17 cellular contexts compared by ENCODE assay signal in the genomic region with DNA sequence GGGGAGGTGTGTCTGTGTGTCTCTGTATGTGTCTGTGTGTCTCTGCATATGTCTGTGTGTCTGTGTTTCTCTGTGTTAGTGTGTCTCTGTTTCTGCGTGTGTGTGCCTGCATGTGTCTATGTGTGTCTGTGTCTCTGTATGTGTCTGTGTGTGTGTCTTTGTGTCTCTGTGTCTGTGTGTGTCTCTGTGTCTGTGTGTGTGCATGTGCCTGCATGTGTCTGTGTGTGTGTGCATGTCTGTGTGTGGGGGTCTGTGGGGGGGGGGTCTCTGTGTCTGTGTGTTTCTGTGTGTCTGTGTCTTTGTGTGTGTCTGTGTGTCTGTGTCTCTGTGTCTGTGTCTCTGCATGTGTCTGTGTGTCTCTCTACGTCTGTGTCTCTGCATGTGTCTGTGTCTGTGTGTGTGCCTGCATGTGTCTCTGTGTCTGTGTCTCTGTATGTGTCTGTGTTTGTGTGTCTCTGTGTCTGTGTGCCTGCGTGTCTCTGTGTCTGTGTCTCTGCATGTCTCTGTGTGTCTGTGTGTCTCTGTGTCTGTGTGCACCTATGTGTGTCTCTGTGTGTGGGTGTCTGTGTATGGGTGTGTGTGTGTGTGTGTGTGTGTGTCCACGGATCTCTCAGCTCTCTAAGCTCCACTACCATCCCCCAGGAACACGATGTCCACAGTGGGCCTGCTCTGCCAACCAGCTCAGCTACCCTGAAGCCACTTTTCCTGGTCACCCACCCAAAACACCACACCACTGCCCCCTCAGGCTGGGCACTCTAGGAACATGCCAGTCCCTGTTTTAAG. TPM values are rescaled to one million over a fixed set of nuclear protein-coding genes. Genes with fewer than 3 reads are reported as not detected.
DNase-seq lines count a peak whose midpoint lies in the region; ATAC-seq and TF ChIP-seq lines count a peak whose summit lies in the region.
"Had no signal": no experiment of that assay in that cellular context is flagged by ENCODE, and none has a peak within 500 bp of the region (broad histone marks: within the 10 kb centered on the region; RNA-seq: fewer than 3 reads in every experiment).

No MANE protein-coding gene starts in this region.

- POLR2A ChIA-PET in T-cell (lab: Charles Lee) = no interaction called here

- TF ChIP-seq CTCF in heart left ventricle (IDR thresholded peaks at IDR 0.05) = no peak

- no peaks in the 10 kb centered on the region for H3K36me3 ChIP-seq in heart left ventricle
- H3K36me3 ChIP-seq: upper lobe of left lung had no signal

- intact Hi-C loops in heart left ventricle (cut with DNase I) = no loop called here

- H3K36me3 Mint-ChIP-seq in activated T-cell treated with anti-CD3 and anti-CD28 coated beads, Interleukin-2, amount 50 U/mL, for 24 hours (ENCODE audit: low read depth) = no peaks in the 10 kb centered on the region
- H3K36me3 Mint-ChIP-seq in T-cell = no peaks in the 10 kb centered on the region
- no peaks in the 10 kb centered on the region for H3K36me3 Mint-ChIP-seq in stimulated activated naive CD8-positive, alpha-beta T cell treated with anti-CD3 and anti-CD28 coated beads, Interleukin-15, Interleukin-2, amounts not matched to agents 100 ng/mL and 50 ng/mL, for 24 hours (ENCODE audit: low read depth)

- no peak overlapping the region for H3K27ac ChIP-seq in heart left ventricle
- H3K27ac ChIP-seq: upper lobe of left lung had no signal

- peaks cover 16 to 40% (median 21%) of the 10 kb centered on the region in 9 donors for H3K27me3 ChIP-seq in heart left ventricle

- no peak overlapping the region for H3K4me3 ChIP-seq in heart left ventricle
- H3K4me3 ChIP-seq: upper lobe of left lung had no signal

- 60 to 81% (median 75%) methylated on average over 5 of the region's 5 CpGs for WGBS in heart left ventricle, 4 donors

- H3K27ac Mint-ChIP-seq in activated T-cell treated with anti-CD3 and anti-CD28 coated beads, Interleukin-2, amount 50 U/mL, for 24 hours = peak overlapping the region; percentile 38
- H3K27ac Mint-ChIP-seq in T-cell = peak overlapping the region; percentile 41 to 48
- peak overlapping the region; percentile 8 for H3K27ac Mint-ChIP-seq in stimulated activated naive CD8-positive, alpha-beta T cell treated with anti-CD3 and anti-CD28 coated beads, Interleukin-15, Interleukin-2, amounts not matched to agents 100 ng/mL and 50 ng/mL, for 24 hours
- H3K27ac Mint-ChIP-seq: activated T-helper 2 cell treated with anti-CD3 and anti-CD28 coated beads, Interferon-gamma antibody, Interleukin-2, Interleukin-4, amounts not matched to agents 10 μg/mL and 5 μg/mL and 100 μg/mL, durations not matched to agents 14 hours and 24 hours and 36 hours; dendritic cell treated with granulocyte-macrophage colony-stimulating factor and Interleukin-4, amounts not matched to agents 40 ng/mL and 50 ng/mL, for 4 days had no signal

- peaks cover 21% of the 10 kb centered on the region for H3K27me3 Mint-ChIP-seq in activated T-cell treated with anti-CD3 and anti-CD28 coated beads, Interleukin-2, amount 50 U/mL, for 24 hours
- H3K27me3 Mint-ChIP-seq in T-cell = peaks cover 12 to 15% of the 10 kb centered on the region in 2 donors
- peaks cover 14% of the 10 kb centered on the region for H3K27me3 Mint-ChIP-seq in stimulated activated naive CD8-positive, alpha-beta T cell treated with anti-CD3 and anti-CD28 coated beads, Interleukin-15, Interleukin-2, amounts not matched to agents 100 ng/mL and 50 ng/mL, for 24 hours

- peaks cover 39% of the 10 kb centered on the region for H3K4me1 Mint-ChIP-seq in activated T-cell treated with anti-CD3 and anti-CD28 coated beads, Interleukin-2, amount 50 U/mL, for 24 hours (ENCODE audit: low read depth)
- peaks cover 15 to 45% (median 25%) of the 10 kb centered on the region in 3 donors for H3K4me1 Mint-ChIP-seq in T-cell
- peaks cover 50% of the 10 kb centered on the region for H3K4me1 Mint-ChIP-seq in stimulated activated naive CD8-positive, alpha-beta T cell treated with anti-CD3 and anti-CD28 coated beads, Interleukin-15, Interleukin-2, amounts not matched to agents 100 ng/mL and 50 ng/mL, for 24 hours (ENCODE audit: low read depth)

- no peak for TF ChIP-seq POLR2A in heart left ventricle (IDR thresholded peaks at IDR 0.05)

- H3K4me1 ChIP-seq in heart left ventricle = peaks cover 0 to 17% (median 0%) of the 10 kb centered on the region in 12 donors

- DNase-seq in activated T-cell treated with anti-CD3 and anti-CD28 coated beads, Interleukin-2, amount 50 U/mL, for 24 hours = no peak
- DNase-seq in activated T-cell treated with anti-CD3 and anti-CD28 coated beads, Interleukin-2, amount 50 U/mL, for 1 hour = no peak
- DNase-seq in T-cell (peak in 1 of 34 experiments; percentile 1), heart left ventricle (peak in 4 of 5 donors; percentile 1 to 8 (median 8)), UCSD-AML1 (lab: John Stamatoyannopoulos, UW; ENCODE audit: unreplicated experiment) (no peak), AG08396 (ENCODE audit: low spot score) (no peak), HPDE6-E6E7 (ENCODE audit: extremely low spot score) (no peak)
- DNase-seq: NCI-H446 treated with DMSO at 0.1 percent for 48 hours, SHP77 had no signal

- CTCF ChIA-PET in T-cell (lab: Charles Lee) = no interaction called here

- ATAC-seq in T-cell (replicated peaks in 1 of 4) = no peak
- ATAC-seq in heart left ventricle = no peak
- ATAC-seq: esophagus mucosa had no signal

- H3K9me3 ChIP-seq in heart left ventricle = no peaks in the 10 kb centered on the region
- H3K9me3 ChIP-seq: Caco-2, upper lobe of left lung had no signal

- no peaks in the 10 kb centered on the region for H3K9me3 Mint-ChIP-seq in activated T-cell treated with anti-CD3 and anti-CD28 coated beads, Interleukin-2, amount 50 U/mL, for 24 hours
- no peaks in the 10 kb centered on the region for H3K9me3 Mint-ChIP-seq in T-cell
- no peaks in the 10 kb centered on the region for H3K9me3 Mint-ChIP-seq in stimulated activated naive CD8-positive, alpha-beta T cell treated with anti-CD3 and anti-CD28 coated beads, Interleukin-15, Interleukin-2, amounts not matched to agents 100 ng/mL and 50 ng/mL, for 24 hours
- H3K9me3 Mint-ChIP-seq: activated T-helper 2 cell treated with anti-CD3 and anti-CD28 coated beads, Interferon-gamma antibody, Interleukin-2, Interleukin-4, amounts not matched to agents 10 μg/mL and 5 μg/mL and 100 μg/mL, durations not matched to agents 14 hours and 24 hours and 36 hours; dendritic cell treated with granulocyte-macrophage colony-stimulating factor and Interleukin-4, amounts not matched to agents 40 ng/mL and 50 ng/mL, for 4 days had no signal

- no peak overlapping the region for H3K4me3 Mint-ChIP-seq in activated T-cell treated with anti-CD3 and anti-CD28 coated beads, Interleukin-2, amount 50 U/mL, for 24 hours
- no peak overlapping the region for H3K4me3 Mint-ChIP-seq in T-cell
- H3K4me3 Mint-ChIP-seq in stimulated activated naive CD8-positive, alpha-beta T cell treated with anti-CD3 and anti-CD28 coated beads, Interleukin-15, Interleukin-2, amounts not matched to agents 100 ng/mL and 50 ng/mL, for 24 hours = peak overlapping the region; percentile 25
- H3K4me3 Mint-ChIP-seq: dendritic cell treated with granulocyte-macrophage colony-stimulating factor and Interleukin-4, amounts not matched to agents 40 ng/mL and 50 ng/mL, for 4 days had no signal

RNA-seq across cellular contexts. Expression of gene RASGEF1A, which starts 41.7 kb away (rescaled TPM):
- total RNA-seq in T-cell (1 to 10 TPM; 2.2 to 6.9 (median 5.6) TPM), heart left ventricle (1 to 10 TPM in 6 of 9 donors, under 1 TPM in 3; 0.49 to 5.1 (median 1.4) TPM)
- under 1 TPM; 0.14 to 0.42 TPM for polyA plus RNA-seq in heart left ventricle
- total RNA-seq: LHCN-M2, osteocyte had no signal

Comparison
In these comparisons a context has a peak if more than half of its experiments do, and no peak if none do; other contexts are left out.
1. DNase-seq: peak in heart left ventricle (4 of 5); none in activated T-cell treated with anti-CD3 and anti-CD28 coated beads, Interleukin-2, amount 50 U/mL, for 24 hours (single experiment), activated T-cell treated with anti-CD3 and anti-CD28 coated beads, Interleukin-2, amount 50 U/mL, for 1 hour (single experiment), UCSD-AML1 (single experiment), AG08396 (single experiment) and HPDE6-E6E7 (single experiment).
2. Peak in every context shown above with its lines, with median percentiles within 50 percentile points of each other: H3K27ac Mint-ChIP-seq.